In genomic region chr9:124270504-124271335, GRCh38 we compare ENCODE assay signal across 13 cellular contexts.
DNase-seq lines count a peak whose midpoint lies in the region; FAIRE-seq and TF ChIP-seq lines count a peak whose summit lies in the region.
"Had no signal": no experiment of that assay in that cellular context is flagged by ENCODE, and none has a peak within 500 bp of the region (broad histone marks: within the 10 kb centered on the region; RNA-seq: fewer than 3 reads in every experiment).

No MANE protein-coding gene starts in this region.

- H3K27me3 Mint-ChIP-seq in dendritic cell treated with granulocyte-macrophage colony-stimulating factor and Interleukin-4, amounts not matched to agents 40 ng/mL and 50 ng/mL, for 4 days: no peaks in the 10 kb centered on the region

- peak overlapping the region in 1 of 2 donors; percentile 9 for H3K4me3 ChIP-seq in mucosa of rectum (ENCODE audit: low read length in 2 of 2)
- no peak overlapping the region for H3K4me3 ChIP-seq in tibial artery
- H3K4me3 ChIP-seq: smooth muscle cell had no signal

- H3K4me1 ChIP-seq in mucosa of rectum (ENCODE audit: control insufficient read depth in 2 of 2, insufficient read depth in 2 of 2, low read length in 2 of 2): peaks cover 51 to 53% of the 10 kb centered on the region in 2 donors
- peaks cover 8 to 90% (median 87%) of the 10 kb centered on the region in 4 donors for H3K4me1 ChIP-seq in tibial artery

- no peak overlapping the region for H3K4me3 Mint-ChIP-seq in dendritic cell treated with granulocyte-macrophage colony-stimulating factor and Interleukin-4, amounts not matched to agents 40 ng/mL and 50 ng/mL, for 4 days
- H3K4me3 Mint-ChIP-seq: activated naive CD8-positive, alpha-beta T cell treated with anti-CD3 and anti-CD28 coated beads, Interleukin-2, amount 10 ng/mL, durations not matched to agents 7 days and 5 days had no signal

- H3K27ac ChIP-seq in mucosa of rectum (ENCODE audit: low read depth in 2 of 2, low read length in 2 of 2) (peak overlapping the region; percentile 48 to 59), tibial artery (peak overlapping the region; percentile 87 to 93)

- peak overlapping the region in 1 of 2 donors; percentile 50 for H3K9ac ChIP-seq in mucosa of rectum (ENCODE audit: low read depth in 1 of 2, low read length in 2 of 2)

- TF ChIP-seq POLR2A in H54 (IDR thresholded peaks at IDR 0.05; ENCODE audit: low read depth, low read length): no peak

- DNase-seq in NCI-H1417 (lab: John Stamatoyannopoulos, UW) (peak in 2 of 3 experiments; percentile 61 to 89), NCI-H1417 treated with DMSO at 0.1 percent for 48 hours (lab: John Stamatoyannopoulos, UW) (no peak), tibial artery (peak; percentile 70 to 96), H54 (ENCODE audit: insufficient read length, low spot score) (no peak), HK-2 (ENCODE audit: unreplicated experiment) (no peak)
- no peak for DNase-seq in effector CD4-positive, alpha-beta T cell
- DNase-seq: 8988T; activated CD4-positive, alpha-beta T cell treated with anti-CD3 and anti-CD28 coated beads, Interleukin-2, amount 50 U/mL, for 1 hour; activated naive CD8-positive, alpha-beta T cell treated with anti-CD3 and anti-CD28 coated beads, Interleukin-2, amount 10 ng/mL, durations not matched to agents 7 days and 5 days; NCI-H187 had no signal

- TF ChIP-seq CTCF in tibial artery (IDR thresholded peaks at IDR 0.05): no peak

- no peaks in the 10 kb centered on the region for H3K9me3 Mint-ChIP-seq in dendritic cell treated with granulocyte-macrophage colony-stimulating factor and Interleukin-4, amounts not matched to agents 40 ng/mL and 50 ng/mL, for 4 days
- H3K9me3 Mint-ChIP-seq: activated naive CD8-positive, alpha-beta T cell treated with anti-CD3 and anti-CD28 coated beads, Interleukin-2, amount 10 ng/mL, durations not matched to agents 7 days and 5 days had no signal

- H3K27me3 ChIP-seq in mucosa of rectum (ENCODE audit: control insufficient read depth in 2 of 2, insufficient read depth in 2 of 2, low read length in 2 of 2): no peaks in the 10 kb centered on the region
- no peaks in the 10 kb centered on the region for H3K27me3 ChIP-seq in tibial artery

- peaks cover 0 to 3% of the 10 kb centered on the region in 2 donors for H3K36me3 ChIP-seq in mucosa of rectum (ENCODE audit: control insufficient read depth in 2 of 2, insufficient read depth in 2 of 2, low read length in 2 of 2)
- no peaks in the 10 kb centered on the region for H3K36me3 ChIP-seq in tibial artery

- H3K9me3 ChIP-seq in mucosa of rectum (ENCODE audit: control insufficient read depth in 2 of 2, low read length in 2 of 2): no peaks in the 10 kb centered on the region
- H3K9me3 ChIP-seq in tibial artery: no peaks in the 10 kb centered on the region

- intact Hi-C loops in dendritic cell treated with granulocyte-macrophage colony-stimulating factor and Interleukin-4, amounts not matched to agents 40 ng/mL and 50 ng/mL, for 4 days (cut with micrococcal nuclease): no loop called here
- intact Hi-C loops in tibial artery (cut with DNase I; ENCODE audit: low total_unique reads): no loop called here

- H3K27ac Mint-ChIP-seq in dendritic cell treated with granulocyte-macrophage colony-stimulating factor and Interleukin-4, amounts not matched to agents 40 ng/mL and 50 ng/mL, for 4 days: peak overlapping the region; percentile 19
- H3K27ac Mint-ChIP-seq: activated naive CD8-positive, alpha-beta T cell treated with anti-CD3 and anti-CD28 coated beads, Interleukin-2, amount 10 ng/mL, durations not matched to agents 7 days and 5 days had no signal

- no peak for FAIRE-seq in H54 (lab: Jason Lieb, UNC)

- H3K36me3 Mint-ChIP-seq in dendritic cell treated with granulocyte-macrophage colony-stimulating factor and Interleukin-4, amounts not matched to agents 40 ng/mL and 50 ng/mL, for 4 days (ENCODE audit: low read depth): peaks cover 94% of the 10 kb centered on the region
- H3K36me3 Mint-ChIP-seq: activated naive CD8-positive, alpha-beta T cell treated with anti-CD3 and anti-CD28 coated beads, Interleukin-2, amount 10 ng/mL, durations not matched to agents 7 days and 5 days had no signal

- peaks cover 97% of the 10 kb centered on the region for H3K4me1 Mint-ChIP-seq in dendritic cell treated with granulocyte-macrophage colony-stimulating factor and Interleukin-4, amounts not matched to agents 40 ng/mL and 50 ng/mL, for 4 days (ENCODE audit: low read depth)

Comparison
In these comparisons a context has a peak if more than half of its experiments do, and no peak if none do; other contexts are left out.
1. DNase-seq: peak in NCI-H1417 (2 of 3) and tibial artery (2 of 2); none in NCI-H1417 treated with DMSO at 0.1 percent for 48 hours (single experiment), H54 (single experiment), effector CD4-positive, alpha-beta T cell (single experiment) and HK-2 (single experiment).